8 cellular contexts compared by ENCODE assay signal in genomic region chrX:16436348-16437188, GRCh38.
DNase-seq lines count a peak whose midpoint lies in the region; ATAC-seq and TF ChIP-seq lines count a peak whose summit lies in the region.

No MANE protein-coding gene starts in this region.

- no peak overlapping the region for H3K27ac Mint-ChIP-seq in neural crest cell (ENCODE audit: unreplicated experiment)

- no peak overlapping the region for H3K4me3 Mint-ChIP-seq in neural crest cell

- no peaks in the 10 kb centered on the region for H3K36me3 ChIP-seq in fibroblast of lung (ENCODE audit: control insufficient read depth, insufficient read depth, low read length)

- no peaks in the 10 kb centered on the region for H4K20me1 ChIP-seq in fibroblast of lung (ENCODE audit: control insufficient read depth, extremely low read depth, insufficient read depth, low read length)

- H3K9me3 ChIP-seq in fibroblast of lung (ENCODE audit: control insufficient read depth, insufficient read depth, low read depth, low read length): no peaks in the 10 kb centered on the region

- no peak overlapping the region for H3K27ac ChIP-seq in HL-60 (replicated peaks)
- no peak overlapping the region for H3K27ac ChIP-seq in fibroblast of lung (ENCODE audit: insufficient read depth, low read length)

- no peaks in the 10 kb centered on the region for H3K27me3 Mint-ChIP-seq in neural crest cell (ENCODE audit: low read depth)

- H3K27me3 ChIP-seq in HL-60 (ENCODE audit: insufficient read depth, poor library complexity, severe bottlenecking) (no peaks in the 10 kb centered on the region), fibroblast of lung (ENCODE audit: control insufficient read depth, insufficient read depth, low read length) (no peaks in the 10 kb centered on the region)

- TF ChIP-seq CTCF in GM12864 (IDR thresholded peaks at IDR 0.05; ENCODE audit: low read depth, low read length, missing control alignments) (peak; percentile 64), HL-60 (IDR thresholded peaks at IDR 0.05; ENCODE audit: insufficient read depth, low read length) (peak; percentile 36), fibroblast of lung (conservative IDR thresholded peaks at IDR 0.05 in 1 of 2, IDR thresholded peaks at IDR 0.05 in 1 of 2; ENCODE audit: low read depth in 1 of 2, low read length in 2 of 2) (peak; percentile 57 to 63), neural crest cell (conservative IDR thresholded peaks at IDR 0.05) (peak; percentile 80)

- no peaks in the 10 kb centered on the region for H3K79me2 ChIP-seq in fibroblast of lung (ENCODE audit: control insufficient read depth, insufficient read depth, low read length)

- no peak overlapping the region for H3K4me2 ChIP-seq in fibroblast of lung (ENCODE audit: extremely low read depth, insufficient read depth, low read length)

- no peaks in the 10 kb centered on the region for H3K4me1 Mint-ChIP-seq in neural crest cell

- no peak overlapping the region for H3K9ac ChIP-seq in fibroblast of lung (ENCODE audit: insufficient read depth, low read length)

- no peak overlapping the region for H3K4me3 ChIP-seq in GM12864 (ENCODE audit: low read depth, low read length)
- H3K4me3 ChIP-seq in HL-60 (replicated peaks; ENCODE audit: insufficient read depth, low read length): no peak overlapping the region
- H3K4me3 ChIP-seq in fibroblast of lung (replicated peaks in 1 of 4; ENCODE audit: control extremely low read depth in 1 of 4, insufficient read depth in 1 of 4, low read depth in 3 of 4, low read length in 4 of 4): no peak overlapping the region

- no peaks in the 10 kb centered on the region for H3K36me3 Mint-ChIP-seq in neural crest cell (ENCODE audit: low read depth)

- H2AFZ ChIP-seq in fibroblast of lung (ENCODE audit: low read length): no peak overlapping the region

- H3K4me1 ChIP-seq in fibroblast of lung (ENCODE audit: control insufficient read depth, extremely low read depth, insufficient read depth, low read length): peaks cover 2% of the 10 kb centered on the region

- ATAC-seq in GM21381 (IDR thresholded peaks at IDR 0.05; ENCODE audit: unreplicated experiment): no peak

- no peaks in the 10 kb centered on the region for H3K9me3 Mint-ChIP-seq in neural crest cell

- DNase-seq in GM12864 (ENCODE audit: low read depth): peak; percentile 2
- DNase-seq in HL-60 (ENCODE audit: low read depth in 1 of 2, low spot score in 1 of 2): peak; percentile 25 to 61
- DNase-seq in OCI-M1 (lab: John Stamatoyannopoulos, UW): peak; percentile 88
- DNase-seq in activated T-cell treated with anti-CD3 and anti-CD28 coated beads for 48 hours (ENCODE audit: low read depth): peak; percentile 46
- peak; percentile 51 to 75 for DNase-seq in fibroblast of lung (ENCODE audit: low read depth in 2 of 2)
- peak; percentile 88 for DNase-seq in neural crest cell (ENCODE audit: low read depth, low spot score)
- peak; percentile 69 for DNase-seq in stromal cell of bone marrow (ENCODE audit: low read depth)

Comparison
In these comparisons a context has a peak if more than half of its experiments do, and no peak if none do; other contexts are left out.
1. DNase-seq: peak in every context shown above with its lines; median percentile 88 in OCI-M1; 88 in neural crest cell; 69 in stromal cell of bone marrow; 63 in fibroblast of lung; 46 in activated T-cell treated with anti-CD3 and anti-CD28 coated beads for 48 hours; 43 in HL-60; 2 in GM12864.